Comparison of ENCODE assay signal across 15 cellular contexts in the genomic region with DNA sequence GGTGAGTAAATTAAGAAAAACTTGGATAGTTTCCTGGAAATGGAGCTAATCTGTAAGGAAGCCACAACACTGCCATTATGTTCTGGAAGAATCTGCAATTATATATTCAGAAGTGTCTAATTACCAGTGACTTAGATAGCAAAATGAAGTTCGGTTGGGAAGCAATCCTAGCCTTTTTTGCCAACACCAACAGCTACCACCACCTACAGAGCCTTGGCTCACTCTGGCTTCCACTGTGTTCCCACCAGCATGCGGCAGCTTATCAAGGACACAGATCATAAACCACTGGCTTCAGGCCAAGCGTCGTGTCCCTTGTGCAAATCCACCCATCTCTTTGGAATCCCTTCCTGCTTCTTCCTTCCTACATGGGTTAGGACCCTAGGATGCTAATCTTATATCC.
A peak's percentile ranks its signal among the peaks of the same experiment; 100 is the strongest.
DNase-seq lines count a peak whose midpoint lies in the region; ATAC-seq and TF ChIP-seq lines count a peak whose summit lies in the region.
"Had no signal": no experiment of that assay in that cellular context is flagged by ENCODE, and none has a peak within 500 bp of the region (broad histone marks: within the 10 kb centered on the region; RNA-seq: fewer than 3 reads in every experiment).

No MANE protein-coding gene starts in this region.

- H3K27me3 ChIP-seq in Loucy (ENCODE audit: insufficient read depth, low read length, poor library complexity, severe bottlenecking): no peaks in the 10 kb centered on the region
- H3K27me3 ChIP-seq: tibial artery had no signal

- H2AFZ ChIP-seq in Loucy (ENCODE audit: low read length): no peak overlapping the region

- TF ChIP-seq POLR2A in lower leg skin (IDR thresholded peaks at IDR 0.05): no peak

- no peaks in the 10 kb centered on the region; the same call in 1 of the 2 replicates for H3K36me3 ChIP-seq in Loucy (ENCODE audit: insufficient read depth, low read length)

- no peaks in the 10 kb centered on the region for H3K9me2 ChIP-seq in Loucy (replicated peaks; ENCODE audit: low read depth, low read length)

- H3F3A ChIP-seq in Loucy (ENCODE audit: low read depth): 0 out of 2 replicates have a peak, but pooled peaks cover 8% of the 10 kb centered on the region

- DNase-seq in COLO668 (lab: John Stamatoyannopoulos, UW; ENCODE audit: unreplicated experiment): peak; percentile 40
- peak; percentile 51 for DNase-seq in OCI-M1 (lab: John Stamatoyannopoulos, UW)
- DNase-seq in fibroblast of the aortic adventitia (ENCODE audit: low read depth): peak; percentile 30
- DNase-seq in stimulated activated naive CD4-positive, alpha-beta T cell treated with Interleukin-2 at 50 U/mL for 16 hours (lab: John Stamatoyannopoulos, UW): no peak
- DNase-seq in lower leg skin (ENCODE audit: low spot score in 2 of 2): no peak
- DNase-seq: activated CD4-positive, CD25-positive, alpha-beta regulatory T cell treated with anti-CD3 and anti-CD28 coated beads, Interleukin-2, amount 50 U/mL, for 72 hours; H7; NCI-H510A; psoas muscle; tibial artery had no signal

- intact Hi-C loops in lower leg skin (cut with DNase I; ENCODE audit: low total_unique reads): no loop called here

- H3K79me2 ChIP-seq in Loucy (ENCODE audit: insufficient read depth, low read length): peaks cover 53% of the 10 kb centered on the region

- H3K4me1 ChIP-seq in Loucy (ENCODE audit: insufficient read depth, low read length, poor library complexity, severe bottlenecking): peaks cover 84% of the 10 kb centered on the region
- H3K4me1 ChIP-seq: psoas muscle had no signal

- WGBS in lower leg skin, 2 donors: 54 to 55% methylated on average over 4 of the region's 4 CpGs

- H3K9ac ChIP-seq in Loucy (ENCODE audit: low read depth, low read length, poor library complexity, severe bottlenecking): peak overlapping the region; percentile 2

- no peaks in the 10 kb centered on the region for H3K9me3 ChIP-seq in Loucy (ENCODE audit: insufficient read depth, low read depth, low read length)
- H3K9me3 ChIP-seq: psoas muscle, tibial artery had no signal

- peak overlapping the region; percentile 8 for H3K4me2 ChIP-seq in Loucy (ENCODE audit: low read depth, low read length, poor library complexity, severe bottlenecking)

- no peaks in the 10 kb centered on the region for H4K20me1 ChIP-seq in Loucy (ENCODE audit: insufficient read depth, low read length, poor library complexity, severe bottlenecking)

- H3K4me3 ChIP-seq in Loucy (ENCODE audit: low read length, poor library complexity, severe bottlenecking): no peak overlapping the region
- H3K4me3 ChIP-seq in fibroblast of the aortic adventitia (ENCODE audit: low read depth, low read length): no peak overlapping the region
- H3K4me3 ChIP-seq in lower leg skin (ENCODE audit: low read depth, poor library complexity, severe bottlenecking): no peak overlapping the region
- H3K4me3 ChIP-seq: psoas muscle, tibial artery had no signal

- no peak for TF ChIP-seq CTCF in Loucy (conservative IDR thresholded peaks at IDR 0.05; ENCODE audit: low read length)
- no peak for TF ChIP-seq CTCF in fibroblast of the aortic adventitia (IDR thresholded peaks at IDR 0.05; ENCODE audit: insufficient read depth, low read length)
- TF ChIP-seq CTCF in lower leg skin (IDR thresholded peaks at IDR 0.05): no peak

- ATAC-seq in HG03342 (IDR thresholded peaks at IDR 0.05; ENCODE audit: unreplicated experiment) (no peak), HG02623 (IDR thresholded peaks at IDR 0.05; ENCODE audit: unreplicated experiment) (no peak)
- ATAC-seq: esophagus mucosa, left lobe of liver, psoas muscle had no signal

Comparison
In these comparisons a context has a peak if more than half of its experiments do, and no peak if none do; other contexts are left out.
1. DNase-seq: peak in COLO668 (single experiment), OCI-M1 (single experiment) and fibroblast of the aortic adventitia (single experiment); none in stimulated activated naive CD4-positive, alpha-beta T cell treated with Interleukin-2 at 50 U/mL for 16 hours (single experiment) and lower leg skin (0 of 2).